In the genomic region with DNA sequence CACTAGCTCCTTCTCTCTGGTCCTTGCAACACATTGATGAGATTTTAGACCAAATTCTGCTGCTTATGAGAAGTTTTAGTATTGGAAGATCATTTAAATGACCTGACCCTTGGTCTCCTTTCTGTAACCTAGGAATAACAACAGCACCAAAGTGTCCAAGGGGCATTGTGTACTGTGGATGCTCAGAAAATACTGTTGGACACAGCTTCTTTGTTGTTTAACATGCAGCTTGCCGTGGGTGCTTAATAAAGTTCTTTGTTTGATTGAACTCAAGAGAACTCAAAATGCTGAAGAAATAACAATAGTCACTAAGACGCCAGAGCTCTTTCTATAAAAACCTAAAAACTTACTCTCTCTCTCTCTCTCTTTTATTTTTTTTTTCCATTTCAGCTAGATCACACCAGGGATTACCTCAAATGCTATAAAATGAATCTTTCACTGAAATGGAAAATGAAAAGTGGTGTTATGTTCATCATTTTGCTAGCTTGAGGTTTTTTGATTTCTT, we compare ENCODE assay signal across 24 cellular contexts.
DNase-seq lines count a peak whose midpoint lies in the region; ATAC-seq and TF ChIP-seq lines count a peak whose summit lies in the region.
"Had no signal": no experiment of that assay in that cellular context is flagged by ENCODE, and none has a peak within 500 bp of the region (broad histone marks: within the 10 kb centered on the region; RNA-seq: fewer than 3 reads in every experiment).

No MANE protein-coding gene starts in this region.

- H4K20me1 ChIP-seq in OCI-LY7 (ENCODE audit: insufficient read depth, low read length), result no peaks in the 10 kb centered on the region

- ATAC-seq in sciatic nerve (peak; percentile 39), HG03139 (IDR thresholded peaks at IDR 0.05; ENCODE audit: unreplicated experiment) (no peak)
- ATAC-seq: HepG2, Panc1 had no signal

- no peaks in the 10 kb centered on the region for H3K9me3 ChIP-seq in OCI-LY7 (ENCODE audit: low read length)

- CTCF ChIA-PET in OCI-LY7 (lab: Charles Lee; ENCODE audit: unreplicated experiment), result no interaction called here

- no peak for TF ChIP-seq CTCF in OCI-LY7 (conservative IDR thresholded peaks at IDR 0.05; ENCODE audit: low read length)

- no peak overlapping the region for H3K4me2 ChIP-seq in OCI-LY7 (ENCODE audit: low read length)

- H3K79me2 ChIP-seq in OCI-LY7 (ENCODE audit: insufficient read depth, low read depth, low read length), result no peaks in the 10 kb centered on the region

- intact Hi-C loops in sciatic nerve (cut with DNase I), result no loop called here
- intact Hi-C loops in OCI-LY7 (cut with micrococcal nuclease; ENCODE audit: unreplicated experiment), result no loop called here

- H3K36me3 ChIP-seq in OCI-LY7 (ENCODE audit: insufficient read depth, low read length), result no peaks in the 10 kb centered on the region

- H3K27ac ChIP-seq in cingulate gyrus (ENCODE audit: low read depth, low read length) (peak overlapping the region; percentile 73), OCI-LY7 (ENCODE audit: low read depth, low read length, poor library complexity, severe bottlenecking) (no peak overlapping the region)
- H3K27ac ChIP-seq: RWPE1 had no signal

- BruUV-seq in OCI-LY7 (replicated peaks; lab: Mats Ljungman, UMichigan), result no TSS peak

- H3K9me2 ChIP-seq in OCI-LY7 (ENCODE audit: insufficient read depth, low read length), result no peaks in the 10 kb centered on the region

- H3K4me3 ChIP-seq in OCI-LY7 (ENCODE audit: low read depth, low read length, poor library complexity, severe bottlenecking), result no peak overlapping the region

- peak; percentile 67 for DNase-seq in Ammon's horn (ENCODE audit: low spot score)
- DNase-seq in midbrain (lab: John Stamatoyannopoulos, UW), result peak; percentile 61
- no peak for DNase-seq in sciatic nerve (ENCODE audit: low spot score)
- no peak for DNase-seq in OCI-LY7 (ENCODE audit: low spot score)
- DNase-seq in iPS-NIHi7 (ENCODE audit: extremely low spot score), result no peak
- DNase-seq in NCI-H526 (lab: John Stamatoyannopoulos, UW), result no peak
- DNase-seq: 8988T, ACHN, Calu3, DMS79 treated with DMSO at 0.1 percent for 48 hours, GF-D8, Karpas-422, NCI-H1105 treated with DMSO at 0.1 percent for 48 hours, NCI-H146, NCI-H1930, NCI-H2107, NCI-H524, NCI-H774, SHP77 had no signal

- no peak overlapping the region for H2AFZ ChIP-seq in OCI-LY7 (ENCODE audit: low read length)

- POLR2A ChIA-PET in OCI-LY7 (lab: Charles Lee), result interaction anchor here (0.7 kb wide), 2 partner anchors 10 to 290 kb away, joined by 3 to 4 read pairs; no protein-coding TSS in a partner anchor

- H3K4me1 ChIP-seq in OCI-LY7 (ENCODE audit: insufficient read depth, low read length, poor library complexity, severe bottlenecking), result no peaks in the 10 kb centered on the region

Comparison
In these comparisons a context has a peak if more than half of its experiments do, and no peak if none do; other contexts are left out.
1. DNase-seq: peak in Ammon's horn (single experiment) and midbrain (single experiment); none in sciatic nerve (single experiment), OCI-LY7 (single experiment), iPS-NIHi7 (single experiment) and NCI-H526 (0 of 2).